In genomic region chr4:47101453-47101852, GRCh38 we compare ENCODE assay signal across 19 cellular contexts.
"Had no signal": no experiment of that assay in that cellular context is flagged by ENCODE, and none has a peak within 500 bp of the region (broad histone marks: within the 10 kb centered on the region; RNA-seq: fewer than 3 reads in every experiment).

No MANE protein-coding gene starts in this region.

- DNase-seq: dermis blood vessel endothelial cell; dorsolateral prefrontal cortex; effector CD4-positive, alpha-beta T cell; effector memory CD4-positive, alpha-beta T cell; foreskin melanocyte; gastrocnemius medialis; glutamatergic neuron; head of caudate nucleus; heart right ventricle; hippocampal formation; left cardiac atrium; left lung; left ventricle myocardium superior; lower lobe of right lung; mesendoderm; midbrain; naive thymus-derived CD4-positive, alpha-beta T cell had no signal

- H3K36me3 ChIP-seq: esophagus muscularis mucosa, gastrocnemius medialis, heart right ventricle, left lung, lower lobe of right lung had no signal

- H3K9me3 ChIP-seq: esophagus muscularis mucosa, gastrocnemius medialis, heart right ventricle, left lung, lower lobe of right lung had no signal

- H3K27me3 ChIP-seq: dorsolateral prefrontal cortex, esophagus muscularis mucosa, gastrocnemius medialis, heart right ventricle, left lung had no signal

- H3K27ac ChIP-seq: coronary artery, dorsolateral prefrontal cortex, esophagus muscularis mucosa, gastrocnemius medialis, heart right ventricle, left lung, lower lobe of right lung had no signal

- H3K4me3 ChIP-seq: coronary artery, dorsolateral prefrontal cortex, esophagus muscularis mucosa, gastrocnemius medialis, heart right ventricle, left lung, lower lobe of right lung had no signal

- H3K4me1 ChIP-seq: esophagus muscularis mucosa, gastrocnemius medialis, heart right ventricle, left lung, lower lobe of right lung had no signal
